7 cellular contexts compared by ENCODE assay signal in the genomic region with DNA sequence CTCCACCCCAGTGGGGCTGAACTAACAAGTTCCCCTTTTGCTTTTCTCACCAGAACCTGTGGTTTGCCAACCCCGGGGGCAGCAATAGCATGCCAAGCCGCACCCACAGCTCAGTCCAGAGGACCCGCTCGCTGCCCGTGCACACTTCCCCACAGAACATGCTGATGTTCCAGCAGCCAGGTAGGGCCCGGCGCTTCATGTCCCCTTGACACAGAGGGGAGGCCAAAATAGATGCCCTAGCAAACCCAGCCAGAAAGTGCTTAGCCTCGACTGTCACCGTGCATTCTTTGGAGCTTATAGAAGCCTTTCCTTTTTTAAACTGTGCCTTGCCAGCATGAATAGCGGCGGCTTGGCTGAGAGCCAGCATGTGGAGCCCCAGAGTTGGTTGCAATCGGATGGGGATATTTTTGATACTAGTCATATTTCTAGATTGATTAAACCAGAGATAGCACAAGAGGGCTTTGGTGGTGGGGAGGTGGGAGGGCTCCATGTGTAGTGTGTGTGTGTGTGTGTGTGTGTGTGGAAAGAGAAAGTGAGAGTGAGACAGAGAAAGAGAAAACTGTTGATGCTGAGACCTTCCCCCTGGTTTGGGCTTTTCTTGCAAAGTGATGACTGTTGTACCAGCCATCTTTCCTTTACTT.
A peak's percentile ranks its signal among the peaks of the same experiment; 100 is the strongest.
DNase-seq lines count a peak whose midpoint lies in the region; ATAC-seq and TF ChIP-seq lines count a peak whose summit lies in the region.

No MANE protein-coding gene starts in this region.

- no peak for TF ChIP-seq CTCF in OCI-LY3 (IDR thresholded peaks at IDR 0.05; ENCODE audit: low read depth, low read length)

- no peaks in the 10 kb centered on the region for H3K9me3 ChIP-seq in OCI-LY3 (ENCODE audit: insufficient read depth, low read length)

- peak overlapping the region; percentile 54 for H3K4me3 ChIP-seq in OCI-LY3 (ENCODE audit: low read length)

- peak; percentile 85 for DNase-seq in activated effector memory CD4-positive, alpha-beta T cell treated with anti-CD3 and anti-CD28 coated beads, Interleukin-2, amount 50 U/mL, for 16 hours
- peak; percentile 53 to 58 (median 53) for DNase-seq in immature natural killer cell
- peak; percentile 53 for DNase-seq in stimulated activated CD8-positive, alpha-beta memory T cell treated with anti-CD3 and anti-CD28 coated beads, Interleukin-7, amount 100 ng/mL, for 24 hours (ENCODE audit: low read depth)
- no peak for DNase-seq in NCI-H2171 treated with DMSO at 0.1 percent for 48 hours (lab: John Stamatoyannopoulos, UW)

- peaks cover 34 to 46% of the 10 kb centered on the region in 2 donors for H3K4me1 Mint-ChIP-seq in immature natural killer cell

- H3K27me3 Mint-ChIP-seq in immature natural killer cell (ENCODE audit: low read depth in 3 of 3) = peaks cover 19 to 39% (median 23%) of the 10 kb centered on the region in 3 donors

- no peaks in the 10 kb centered on the region for H3K9me3 Mint-ChIP-seq in immature natural killer cell

- no peaks in the 10 kb centered on the region for H3K79me2 ChIP-seq in OCI-LY3 (ENCODE audit: low read length)

- H3K4me3 Mint-ChIP-seq in immature natural killer cell = peak overlapping the region; percentile 70 to 85 (median 82)

- peaks cover 16% of the 10 kb centered on the region; the same call in 1 of the 2 replicates for H4K20me1 ChIP-seq in OCI-LY3 (ENCODE audit: insufficient read depth, low read length)

- peaks cover 0 to 14% (median 0%) of the 10 kb centered on the region in 3 donors for H3K36me3 Mint-ChIP-seq in immature natural killer cell

- H3K27me3 ChIP-seq in OCI-LY3 (ENCODE audit: low read depth, low read length) = peaks cover 74% of the 10 kb centered on the region

- H2AFZ ChIP-seq in OCI-LY3 (ENCODE audit: low read depth, low read length) = no peak overlapping the region

- no peaks in the 10 kb centered on the region for H3K36me3 ChIP-seq in OCI-LY3 (replicated peaks; ENCODE audit: low read depth, low read length)

- peak overlapping the region in 3 of 6 donors; percentile 3 to 43 (median 41) for H3K27ac Mint-ChIP-seq in immature natural killer cell

- ATAC-seq in GM21390 (IDR thresholded peaks at IDR 0.05; ENCODE audit: unreplicated experiment) (peak; percentile 46), HG02610 (IDR thresholded peaks at IDR 0.05; ENCODE audit: unreplicated experiment) (no peak)

- H3K9ac ChIP-seq in OCI-LY3 (ENCODE audit: low read length) = no peak overlapping the region

- no peak overlapping the region for H3K27ac ChIP-seq in OCI-LY3 (ENCODE audit: low read length)

- peaks cover 36% of the 10 kb centered on the region for H3K4me1 ChIP-seq in OCI-LY3 (ENCODE audit: low read length)

- H3K4me2 ChIP-seq in OCI-LY3 (ENCODE audit: low read length) = peak overlapping the region; percentile 66
